ENCODE assay signal across 9 cellular contexts in genomic region chr12:47156167-47156736, GRCh38.
A peak's percentile ranks its signal among the peaks of the same experiment; 100 is the strongest.
DNase-seq lines count a peak whose midpoint lies in the region; ATAC-seq lines count a peak whose summit lies in the region.
"Had no signal": no experiment of that assay in that cellular context is flagged by ENCODE, and none has a peak within 500 bp of the region (broad histone marks: within the 10 kb centered on the region; RNA-seq: fewer than 3 reads in every experiment).

No MANE protein-coding gene starts in this region.

- peak overlapping the region; percentile 6 to 61 for H3K4ac ChIP-seq in mesenchymal stem cell (ENCODE audit: low read depth in 1 of 2, low read length in 2 of 2)

- no peak overlapping the region for H2AFZ ChIP-seq in mesenchymal stem cell (ENCODE audit: low read depth, low read length)

- no peak overlapping the region for H2BK5ac ChIP-seq in mesenchymal stem cell (ENCODE audit: low read depth, low read length, poor library complexity, severe bottlenecking)

- H3K9me3 ChIP-seq in CD4-positive, alpha-beta memory T cell (ENCODE audit: control insufficient read depth in 1 of 2, low read length in 2 of 2), result no peaks in the 10 kb centered on the region
- peaks cover 3% of the 10 kb centered on the region for H3K9me3 ChIP-seq in MG63
- H3K9me3 ChIP-seq in mesenchymal stem cell (ENCODE audit: control insufficient read depth, low read length), result peaks cover 9% of the 10 kb centered on the region

- H3K27ac ChIP-seq in CD4-positive, alpha-beta memory T cell (ENCODE audit: low read depth, low read length), result no peak overlapping the region
- H3K27ac ChIP-seq in cingulate gyrus (ENCODE audit: low read depth, low read length) (peak overlapping the region; percentile 69), mesenchymal stem cell (ENCODE audit: low read length, poor library complexity, severe bottlenecking) (no peak overlapping the region)

- H2AK5ac ChIP-seq in mesenchymal stem cell (ENCODE audit: low read length, severe bottlenecking), result no peak overlapping the region

- CTCF ChIA-PET in CD4-positive, alpha-beta memory T cell (lab: Charles Lee; ENCODE audit: partially characterized antibody), result interaction anchor here (1.1 to 2.0 kb wide), 3 partner anchors 9 to 124 kb away, joined by 3 to 5 read pairs (median 3); no protein-coding TSS in a partner anchor

- no peaks in the 10 kb centered on the region for H3K27me3 ChIP-seq in CD4-positive, alpha-beta memory T cell (ENCODE audit: insufficient read depth, low read length)
- H3K27me3 ChIP-seq in MG63 (no peaks in the 10 kb centered on the region), mesenchymal stem cell (ENCODE audit: control insufficient read depth in 1 of 2, insufficient read depth in 1 of 2, low read length in 2 of 2) (no peaks in the 10 kb centered on the region)

- H3K4me2 ChIP-seq in mesenchymal stem cell (ENCODE audit: low read length, poor library complexity, severe bottlenecking), result no peak overlapping the region

- no peaks in the 10 kb centered on the region for H3K36me3 ChIP-seq in CD4-positive, alpha-beta memory T cell (ENCODE audit: insufficient read depth, low read length)
- H3K36me3 ChIP-seq in MG63, result no peaks in the 10 kb centered on the region
- no peaks in the 10 kb centered on the region for H3K36me3 ChIP-seq in mesenchymal stem cell (ENCODE audit: control insufficient read depth in 1 of 2, insufficient read depth in 2 of 2, low read depth in 1 of 2, low read length in 2 of 2)

- no peaks in the 10 kb centered on the region for H3K27me3 Mint-ChIP-seq in CD4-positive, alpha-beta memory T cell

- H3K4me3 Mint-ChIP-seq in CD4-positive, alpha-beta memory T cell, result peak overlapping the region in 4 of 8 donors; percentile 9 to 60 (median 39)

- H3K36me3 Mint-ChIP-seq in CD4-positive, alpha-beta memory T cell, result peaks cover 20 to 33% of the 10 kb centered on the region in 2 donors

- H3K9ac ChIP-seq in mesenchymal stem cell (ENCODE audit: low read length), result no peak overlapping the region

- no peak overlapping the region for H2BK15ac ChIP-seq in mesenchymal stem cell (ENCODE audit: low read depth, poor library complexity, severe bottlenecking)

- H3K79me1 ChIP-seq in mesenchymal stem cell (replicated peaks; ENCODE audit: low read length, poor library complexity, severe bottlenecking), result no peaks in the 10 kb centered on the region

- H4K8ac ChIP-seq in mesenchymal stem cell (ENCODE audit: low read length), result no peak overlapping the region

- 91% methylated on average over 2 of the region's 2 CpGs for WGBS in mesenchymal stem cell

- peak in 4 of 5 donors; percentile 16 to 38 (median 24) for DNase-seq in CD4-positive, alpha-beta memory T cell
- DNase-seq in MG63 (peak; percentile 52), mesenchymal stem cell (peak; percentile 78), D341Med (ENCODE audit: low spot score) (no peak), cortex of kidney (lab: John Stamatoyannopoulos, UW) (no peak)
- DNase-seq: activated CD4-positive, alpha-beta T cell treated with anti-CD3 and anti-CD28 coated beads, Interleukin-2, amount 50 U/mL, for 1 hour had no signal

- POLR2A ChIA-PET in CD4-positive, alpha-beta memory T cell (lab: Charles Lee; ENCODE audit: partially characterized antibody), result interaction anchor here (0.8 to 2.5 kb wide), 7 partner anchors 11 to 150 kb away, joined by 3 to 13 read pairs (median 3); partner anchors contain the start of genes AMIGO2 and PCED1B

- no peak overlapping the region for H3K4me3 ChIP-seq in CD4-positive, alpha-beta memory T cell (ENCODE audit: low read length in 2 of 2)
- H3K4me3 ChIP-seq in MG63 (no peak overlapping the region), mesenchymal stem cell (ENCODE audit: insufficient read depth in 1 of 2, low read depth in 1 of 2, low read length in 2 of 2) (no peak overlapping the region)

- peak overlapping the region in 1 of 2 experiments; percentile 88 for H2BK12ac ChIP-seq in mesenchymal stem cell (ENCODE audit: low read length in 2 of 2)

- H3K18ac ChIP-seq in mesenchymal stem cell (ENCODE audit: low read depth in 1 of 2, low read length in 2 of 2), result peak overlapping the region in 1 of 2 experiments; percentile 67

- ATAC-seq in GM18861 (IDR thresholded peaks at IDR 0.05; ENCODE audit: unreplicated experiment) (no peak), HG03565 (IDR thresholded peaks at IDR 0.05; ENCODE audit: unreplicated experiment) (no peak)

- H3K27ac Mint-ChIP-seq in CD4-positive, alpha-beta memory T cell, result peak overlapping the region; percentile 28 to 93 (median 73)

- peak overlapping the region in 1 of 2 experiments; percentile 98 for H3K14ac ChIP-seq in mesenchymal stem cell (ENCODE audit: low read length in 2 of 2)

- H4K91ac ChIP-seq in mesenchymal stem cell (ENCODE audit: low read length), result no peak overlapping the region

- intact Hi-C loops in CD4-positive, alpha-beta memory T cell (cut with micrococcal nuclease), result loop anchor here (5.0 kb wide), 2 partner anchors 36 to 56 kb away; no protein-coding TSS in a partner anchor

- peaks cover 32% of the 10 kb centered on the region for H3K4me1 ChIP-seq in CD4-positive, alpha-beta memory T cell (ENCODE audit: insufficient read depth, low read length)
- peaks cover 3% of the 10 kb centered on the region for H3K4me1 ChIP-seq in mesenchymal stem cell (ENCODE audit: control insufficient read depth, insufficient read depth, low read depth, low read length)

- H3K9me3 Mint-ChIP-seq in CD4-positive, alpha-beta memory T cell, result peaks cover 0 to 12% (median 5%) of the 10 kb centered on the region in 8 donors

- H3K4me1 Mint-ChIP-seq in CD4-positive, alpha-beta memory T cell, result peaks cover 31 to 49% (median 42%) of the 10 kb centered on the region in 4 donors

- H2BK120ac ChIP-seq in mesenchymal stem cell (ENCODE audit: low read depth, low read length), result no peak overlapping the region

- no peak overlapping the region for H3K23ac ChIP-seq in mesenchymal stem cell (ENCODE audit: low read length in 2 of 2)

Comparison
In these comparisons a context has a peak if more than half of its experiments do, and no peak if none do; other contexts are left out.
1. DNase-seq: peak in CD4-positive, alpha-beta memory T cell (4 of 5), MG63 (single experiment) and mesenchymal stem cell (single experiment); none in D341Med (single experiment) and cortex of kidney (single experiment).